Comparison of ENCODE assay signal across 20 cellular contexts in the genomic region with DNA sequence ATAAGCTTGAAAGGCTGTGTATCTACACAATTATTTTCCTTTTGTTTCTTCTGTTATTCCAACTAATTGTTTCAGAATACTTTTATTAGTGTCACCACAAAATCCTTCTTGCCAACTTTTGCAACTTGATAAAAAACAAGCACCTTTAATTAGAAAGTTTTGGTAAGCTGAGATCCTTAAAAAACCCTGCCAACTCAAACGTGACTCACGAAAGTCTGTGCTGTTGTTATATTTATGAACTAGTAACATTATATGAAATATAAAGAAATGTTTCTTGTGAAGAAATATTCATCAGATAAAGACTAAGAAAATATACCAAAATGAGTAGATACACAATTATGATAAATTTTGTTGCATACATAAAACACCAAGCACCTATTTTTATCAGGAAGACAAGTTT. TPM values are rescaled to one million over a fixed set of nuclear protein-coding genes. Genes with fewer than 3 reads are reported as not detected.
DNase-seq lines count a peak whose midpoint lies in the region; ATAC-seq, FAIRE-seq and TF ChIP-seq lines count a peak whose summit lies in the region.
"Had no signal": no experiment of that assay in that cellular context is flagged by ENCODE, and none has a peak within 500 bp of the region (broad histone marks: within the 10 kb centered on the region; RNA-seq: fewer than 3 reads in every experiment).

No MANE protein-coding gene starts in this region.

- ATAC-seq in pancreas, result no peak
- no peak for ATAC-seq in HG03354 (IDR thresholded peaks at IDR 0.05; ENCODE audit: poor library complexity, severe bottlenecking, unreplicated experiment)
- ATAC-seq: CD8-positive, alpha-beta T cell; GM12878 had no signal

- TF ChIP-seq CTCF in D721Med (IDR thresholded peaks at IDR 0.05; ENCODE audit: insufficient read depth, missing control alignments), result no peak
- TF ChIP-seq CTCF in pancreas (IDR thresholded peaks at IDR 0.05), result no peak

- no peaks in the 10 kb centered on the region for H3K27me3 ChIP-seq in pancreas

- no peaks in the 10 kb centered on the region for H3K36me3 ChIP-seq in pancreas

- no peak overlapping the region for H3K27ac ChIP-seq in pancreas
- H3K27ac ChIP-seq: BLaER1 treated with 17β-estradiol and CSF1 and Interleukin-3, amounts not matched to agents 10 nM and 100 nM had no signal

- FAIRE-seq in D721Med (lab: Jason Lieb, UNC) (peak; percentile 73), colon (lab: Jason Lieb, UNC) (peak; percentile 71), pancreas (lab: Jason Lieb, UNC) (peak; percentile 88)
- FAIRE-seq: GM12878, H1, HTR-8/SVneo had no signal

- WGBS in pancreas, 2 donors, result 50 to 69% methylated on average over 2 of the region's 2 CpGs

- H3K4me1 ChIP-seq in pancreas, result no peaks in the 10 kb centered on the region
- H3K4me1 ChIP-seq: BLaER1 treated with 17β-estradiol and CSF1 and Interleukin-3, amounts not matched to agents 10 nM and 100 nM; HAP-1 had no signal

- DNase-seq in D721Med (ENCODE audit: insufficient read length, low spot score), result no peak
- DNase-seq in pancreas, result no peak
- DNase-seq in activated naive CD4-positive, alpha-beta T cell treated with Interleukin-2 at 50 U/mL for 16 hours, result no peak
- no peak for DNase-seq in H4 (ENCODE audit: low spot score)
- DNase-seq in NCI-H1092 (lab: John Stamatoyannopoulos, UW), result no peak
- DNase-seq: 8988T; Calu3; CD8-positive, alpha-beta T cell; DMS 273 treated with DMSO at 0.1 percent for 48 hours; DMS53; DND-41; EL; IMR-90 had no signal

- no peaks in the 10 kb centered on the region for H3K9me3 ChIP-seq in pancreas
- H3K9me3 ChIP-seq: HAP-1 had no signal

- no peak overlapping the region for H3K4me3 ChIP-seq in pancreas
- H3K4me3 ChIP-seq: BLaER1 treated with 17β-estradiol and CSF1 and Interleukin-3, amounts not matched to agents 10 nM and 100 nM; GM12878; HAP-1 had no signal

- intact Hi-C loops in pancreas (cut with DNase I), result no loop called here

RNA-seq across cellular contexts. Expression of a gene that starts 49.0 kb away (rescaled TPM):
- 100 to 1,000 TPM in 1 of 6 donors, 10 to 100 TPM in 5; 73.5 to 116 (median 77.9) TPM for total RNA-seq in pancreas
- polyA plus RNA-seq in pancreas, result 10 to 100 TPM; 29.8 to 38.6 TPM
- 63.2 and 72.9 TPM in 2 replicates for total RNA-seq in H4 (2014; rRNA removed; shearing (Covaris generic))
